In the genomic region with DNA sequence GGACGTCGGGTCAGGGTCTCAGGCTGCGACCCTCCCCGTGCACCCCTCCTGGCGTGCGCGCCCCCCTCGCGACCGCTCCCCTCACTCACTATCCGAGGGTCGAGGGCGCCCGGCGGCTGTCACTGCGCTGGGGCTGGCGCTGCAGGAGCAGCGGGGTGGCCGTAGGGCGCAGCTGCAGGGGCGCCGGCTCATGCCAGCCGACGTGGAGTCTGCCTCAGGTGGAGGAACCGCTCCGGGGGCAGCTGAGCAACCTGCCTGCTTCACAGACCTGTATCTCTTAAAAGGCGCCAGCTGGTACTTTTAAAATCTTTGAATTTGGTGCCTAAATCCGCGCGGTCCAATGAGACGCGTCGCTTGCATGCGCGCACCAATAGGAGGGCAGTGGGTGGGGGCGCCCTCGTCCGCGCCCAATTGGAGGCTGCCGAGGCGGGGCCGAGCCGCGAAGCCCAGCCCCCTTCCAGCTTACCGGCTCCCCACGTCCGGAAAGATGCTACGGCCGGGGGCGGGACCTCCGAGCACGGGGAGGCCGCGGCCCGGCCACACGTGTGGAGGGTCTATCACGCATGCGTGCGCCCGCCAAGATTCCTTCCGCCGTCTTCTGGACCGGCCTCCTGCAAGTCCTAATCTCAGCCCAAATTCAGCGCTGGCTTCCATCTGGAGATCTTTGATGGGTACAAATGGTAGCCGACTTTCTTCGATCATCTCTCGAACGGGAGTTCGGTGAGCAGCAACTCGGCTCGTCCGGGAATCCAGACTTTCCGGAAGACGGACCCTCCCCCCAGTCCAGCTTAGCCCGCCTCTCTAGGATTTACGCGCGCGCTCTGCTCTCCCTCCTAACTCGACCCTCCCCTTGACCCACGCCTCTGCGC, we compare ENCODE assay signal across 1 cellular context.
TF ChIP-seq lines count a peak whose summit lies in the region.

A gene with protein sequence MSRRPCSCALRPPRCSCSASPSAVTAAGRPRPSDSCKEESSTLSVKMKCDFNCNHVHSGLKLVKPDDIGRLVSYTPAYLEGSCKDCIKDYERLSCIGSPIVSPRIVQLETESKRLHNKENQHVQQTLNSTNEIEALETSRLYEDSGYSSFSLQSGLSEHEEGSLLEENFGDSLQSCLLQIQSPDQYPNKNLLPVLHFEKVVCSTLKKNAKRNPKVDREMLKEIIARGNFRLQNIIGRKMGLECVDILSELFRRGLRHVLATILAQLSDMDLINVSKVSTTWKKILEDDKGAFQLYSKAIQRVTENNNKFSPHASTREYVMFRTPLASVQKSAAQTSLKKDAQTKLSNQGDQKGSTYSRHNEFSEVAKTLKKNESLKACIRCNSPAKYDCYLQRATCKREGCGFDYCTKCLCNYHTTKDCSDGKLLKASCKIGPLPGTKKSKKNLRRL (minus strand): TSS at position 274 of the 869 bp plus-strand sequence. CDS start 82 bp downstream, at position 192.

TF ChIP-seq in K562, 482 proteins besides CTCF, POLR2A, EP300 and RAD21 (continued from another document and continues in another):
- TF ChIP-seq, protein P1, sequence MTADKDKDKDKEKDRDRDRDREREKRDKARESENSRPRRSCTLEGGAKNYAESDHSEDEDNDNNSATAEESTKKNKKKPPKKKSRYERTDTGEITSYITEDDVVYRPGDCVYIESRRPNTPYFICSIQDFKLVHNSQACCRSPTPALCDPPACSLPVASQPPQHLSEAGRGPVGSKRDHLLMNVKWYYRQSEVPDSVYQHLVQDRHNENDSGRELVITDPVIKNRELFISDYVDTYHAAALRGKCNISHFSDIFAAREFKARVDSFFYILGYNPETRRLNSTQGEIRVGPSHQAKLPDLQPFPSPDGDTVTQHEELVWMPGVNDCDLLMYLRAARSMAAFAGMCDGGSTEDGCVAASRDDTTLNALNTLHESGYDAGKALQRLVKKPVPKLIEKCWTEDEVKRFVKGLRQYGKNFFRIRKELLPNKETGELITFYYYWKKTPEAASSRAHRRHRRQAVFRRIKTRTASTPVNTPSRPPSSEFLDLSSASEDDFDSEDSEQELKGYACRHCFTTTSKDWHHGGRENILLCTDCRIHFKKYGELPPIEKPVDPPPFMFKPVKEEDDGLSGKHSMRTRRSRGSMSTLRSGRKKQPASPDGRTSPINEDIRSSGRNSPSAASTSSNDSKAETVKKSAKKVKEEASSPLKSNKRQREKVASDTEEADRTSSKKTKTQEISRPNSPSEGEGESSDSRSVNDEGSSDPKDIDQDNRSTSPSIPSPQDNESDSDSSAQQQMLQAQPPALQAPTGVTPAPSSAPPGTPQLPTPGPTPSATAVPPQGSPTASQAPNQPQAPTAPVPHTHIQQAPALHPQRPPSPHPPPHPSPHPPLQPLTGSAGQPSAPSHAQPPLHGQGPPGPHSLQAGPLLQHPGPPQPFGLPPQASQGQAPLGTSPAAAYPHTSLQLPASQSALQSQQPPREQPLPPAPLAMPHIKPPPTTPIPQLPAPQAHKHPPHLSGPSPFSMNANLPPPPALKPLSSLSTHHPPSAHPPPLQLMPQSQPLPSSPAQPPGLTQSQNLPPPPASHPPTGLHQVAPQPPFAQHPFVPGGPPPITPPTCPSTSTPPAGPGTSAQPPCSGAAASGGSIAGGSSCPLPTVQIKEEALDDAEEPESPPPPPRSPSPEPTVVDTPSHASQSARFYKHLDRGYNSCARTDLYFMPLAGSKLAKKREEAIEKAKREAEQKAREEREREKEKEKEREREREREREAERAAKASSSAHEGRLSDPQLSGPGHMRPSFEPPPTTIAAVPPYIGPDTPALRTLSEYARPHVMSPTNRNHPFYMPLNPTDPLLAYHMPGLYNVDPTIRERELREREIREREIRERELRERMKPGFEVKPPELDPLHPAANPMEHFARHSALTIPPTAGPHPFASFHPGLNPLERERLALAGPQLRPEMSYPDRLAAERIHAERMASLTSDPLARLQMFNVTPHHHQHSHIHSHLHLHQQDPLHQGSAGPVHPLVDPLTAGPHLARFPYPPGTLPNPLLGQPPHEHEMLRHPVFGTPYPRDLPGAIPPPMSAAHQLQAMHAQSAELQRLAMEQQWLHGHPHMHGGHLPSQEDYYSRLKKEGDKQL (CRISPR knock-in tag; IDR thresholded peaks at IDR 0.05; ENCODE audit: borderline replicate concordance): no peak
- TF ChIP-seq POLR2G (IDR thresholded peaks at IDR 0.05; ENCODE audit: low read depth, low read length) (peak; percentile 89), HOXB6 (CRISPR knock-in tag; IDR thresholded peaks at IDR 0.05; ENCODE audit: borderline replicate concordance) (no peak), CAMTA2 (CRISPR knock-in tag; conservative IDR thresholded peaks at IDR 0.05) (peak; percentile 82; the same call in 1 of the 2 replicates), RBBP5 (IDR thresholded peaks at IDR 0.05; ENCODE audit: borderline replicate concordance, insufficient read depth, low read length, poor library complexity, severe bottlenecking) (peak; percentile 12), NFYB (IDR thresholded peaks at IDR 0.05; ENCODE audit: extremely low read depth, insufficient read length) (peak; percentile 99), ZNF668 (CRISPR knock-in tag; IDR thresholded peaks at IDR 0.05) (no peak)
- TF ChIP-seq, protein P2, sequence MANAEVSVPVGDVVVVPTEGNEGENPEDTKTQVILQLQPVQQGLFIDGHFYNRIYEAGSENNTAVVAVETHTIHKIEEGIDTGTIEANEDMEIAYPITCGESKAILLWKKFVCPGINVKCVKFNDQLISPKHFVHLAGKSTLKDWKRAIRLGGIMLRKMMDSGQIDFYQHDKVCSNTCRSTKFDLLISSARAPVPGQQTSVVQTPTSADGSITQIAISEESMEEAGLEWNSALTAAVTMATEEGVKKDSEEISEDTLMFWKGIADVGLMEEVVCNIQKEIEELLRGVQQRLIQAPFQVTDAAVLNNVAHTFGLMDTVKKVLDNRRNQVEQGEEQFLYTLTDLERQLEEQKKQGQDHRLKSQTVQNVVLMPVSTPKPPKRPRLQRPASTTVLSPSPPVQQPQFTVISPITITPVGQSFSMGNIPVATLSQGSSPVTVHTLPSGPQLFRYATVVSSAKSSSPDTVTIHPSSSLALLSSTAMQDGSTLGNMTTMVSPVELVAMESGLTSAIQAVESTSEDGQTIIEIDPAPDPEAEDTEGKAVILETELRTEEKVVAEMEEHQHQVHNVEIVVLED (CRISPR knock-in tag; IDR thresholded peaks at IDR 0.05): no peak; the same call in 1 of the 2 replicates
- TF ChIP-seq, protein P3, sequence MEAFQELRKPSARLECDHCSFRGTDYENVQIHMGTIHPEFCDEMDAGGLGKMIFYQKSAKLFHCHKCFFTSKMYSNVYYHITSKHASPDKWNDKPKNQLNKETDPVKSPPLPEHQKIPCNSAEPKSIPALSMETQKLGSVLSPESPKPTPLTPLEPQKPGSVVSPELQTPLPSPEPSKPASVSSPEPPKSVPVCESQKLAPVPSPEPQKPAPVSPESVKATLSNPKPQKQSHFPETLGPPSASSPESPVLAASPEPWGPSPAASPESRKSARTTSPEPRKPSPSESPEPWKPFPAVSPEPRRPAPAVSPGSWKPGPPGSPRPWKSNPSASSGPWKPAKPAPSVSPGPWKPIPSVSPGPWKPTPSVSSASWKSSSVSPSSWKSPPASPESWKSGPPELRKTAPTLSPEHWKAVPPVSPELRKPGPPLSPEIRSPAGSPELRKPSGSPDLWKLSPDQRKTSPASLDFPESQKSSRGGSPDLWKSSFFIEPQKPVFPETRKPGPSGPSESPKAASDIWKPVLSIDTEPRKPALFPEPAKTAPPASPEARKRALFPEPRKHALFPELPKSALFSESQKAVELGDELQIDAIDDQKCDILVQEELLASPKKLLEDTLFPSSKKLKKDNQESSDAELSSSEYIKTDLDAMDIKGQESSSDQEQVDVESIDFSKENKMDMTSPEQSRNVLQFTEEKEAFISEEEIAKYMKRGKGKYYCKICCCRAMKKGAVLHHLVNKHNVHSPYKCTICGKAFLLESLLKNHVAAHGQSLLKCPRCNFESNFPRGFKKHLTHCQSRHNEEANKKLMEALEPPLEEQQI (IDR thresholded peaks at IDR 0.05): no peak
- TF ChIP-seq, protein P4, sequence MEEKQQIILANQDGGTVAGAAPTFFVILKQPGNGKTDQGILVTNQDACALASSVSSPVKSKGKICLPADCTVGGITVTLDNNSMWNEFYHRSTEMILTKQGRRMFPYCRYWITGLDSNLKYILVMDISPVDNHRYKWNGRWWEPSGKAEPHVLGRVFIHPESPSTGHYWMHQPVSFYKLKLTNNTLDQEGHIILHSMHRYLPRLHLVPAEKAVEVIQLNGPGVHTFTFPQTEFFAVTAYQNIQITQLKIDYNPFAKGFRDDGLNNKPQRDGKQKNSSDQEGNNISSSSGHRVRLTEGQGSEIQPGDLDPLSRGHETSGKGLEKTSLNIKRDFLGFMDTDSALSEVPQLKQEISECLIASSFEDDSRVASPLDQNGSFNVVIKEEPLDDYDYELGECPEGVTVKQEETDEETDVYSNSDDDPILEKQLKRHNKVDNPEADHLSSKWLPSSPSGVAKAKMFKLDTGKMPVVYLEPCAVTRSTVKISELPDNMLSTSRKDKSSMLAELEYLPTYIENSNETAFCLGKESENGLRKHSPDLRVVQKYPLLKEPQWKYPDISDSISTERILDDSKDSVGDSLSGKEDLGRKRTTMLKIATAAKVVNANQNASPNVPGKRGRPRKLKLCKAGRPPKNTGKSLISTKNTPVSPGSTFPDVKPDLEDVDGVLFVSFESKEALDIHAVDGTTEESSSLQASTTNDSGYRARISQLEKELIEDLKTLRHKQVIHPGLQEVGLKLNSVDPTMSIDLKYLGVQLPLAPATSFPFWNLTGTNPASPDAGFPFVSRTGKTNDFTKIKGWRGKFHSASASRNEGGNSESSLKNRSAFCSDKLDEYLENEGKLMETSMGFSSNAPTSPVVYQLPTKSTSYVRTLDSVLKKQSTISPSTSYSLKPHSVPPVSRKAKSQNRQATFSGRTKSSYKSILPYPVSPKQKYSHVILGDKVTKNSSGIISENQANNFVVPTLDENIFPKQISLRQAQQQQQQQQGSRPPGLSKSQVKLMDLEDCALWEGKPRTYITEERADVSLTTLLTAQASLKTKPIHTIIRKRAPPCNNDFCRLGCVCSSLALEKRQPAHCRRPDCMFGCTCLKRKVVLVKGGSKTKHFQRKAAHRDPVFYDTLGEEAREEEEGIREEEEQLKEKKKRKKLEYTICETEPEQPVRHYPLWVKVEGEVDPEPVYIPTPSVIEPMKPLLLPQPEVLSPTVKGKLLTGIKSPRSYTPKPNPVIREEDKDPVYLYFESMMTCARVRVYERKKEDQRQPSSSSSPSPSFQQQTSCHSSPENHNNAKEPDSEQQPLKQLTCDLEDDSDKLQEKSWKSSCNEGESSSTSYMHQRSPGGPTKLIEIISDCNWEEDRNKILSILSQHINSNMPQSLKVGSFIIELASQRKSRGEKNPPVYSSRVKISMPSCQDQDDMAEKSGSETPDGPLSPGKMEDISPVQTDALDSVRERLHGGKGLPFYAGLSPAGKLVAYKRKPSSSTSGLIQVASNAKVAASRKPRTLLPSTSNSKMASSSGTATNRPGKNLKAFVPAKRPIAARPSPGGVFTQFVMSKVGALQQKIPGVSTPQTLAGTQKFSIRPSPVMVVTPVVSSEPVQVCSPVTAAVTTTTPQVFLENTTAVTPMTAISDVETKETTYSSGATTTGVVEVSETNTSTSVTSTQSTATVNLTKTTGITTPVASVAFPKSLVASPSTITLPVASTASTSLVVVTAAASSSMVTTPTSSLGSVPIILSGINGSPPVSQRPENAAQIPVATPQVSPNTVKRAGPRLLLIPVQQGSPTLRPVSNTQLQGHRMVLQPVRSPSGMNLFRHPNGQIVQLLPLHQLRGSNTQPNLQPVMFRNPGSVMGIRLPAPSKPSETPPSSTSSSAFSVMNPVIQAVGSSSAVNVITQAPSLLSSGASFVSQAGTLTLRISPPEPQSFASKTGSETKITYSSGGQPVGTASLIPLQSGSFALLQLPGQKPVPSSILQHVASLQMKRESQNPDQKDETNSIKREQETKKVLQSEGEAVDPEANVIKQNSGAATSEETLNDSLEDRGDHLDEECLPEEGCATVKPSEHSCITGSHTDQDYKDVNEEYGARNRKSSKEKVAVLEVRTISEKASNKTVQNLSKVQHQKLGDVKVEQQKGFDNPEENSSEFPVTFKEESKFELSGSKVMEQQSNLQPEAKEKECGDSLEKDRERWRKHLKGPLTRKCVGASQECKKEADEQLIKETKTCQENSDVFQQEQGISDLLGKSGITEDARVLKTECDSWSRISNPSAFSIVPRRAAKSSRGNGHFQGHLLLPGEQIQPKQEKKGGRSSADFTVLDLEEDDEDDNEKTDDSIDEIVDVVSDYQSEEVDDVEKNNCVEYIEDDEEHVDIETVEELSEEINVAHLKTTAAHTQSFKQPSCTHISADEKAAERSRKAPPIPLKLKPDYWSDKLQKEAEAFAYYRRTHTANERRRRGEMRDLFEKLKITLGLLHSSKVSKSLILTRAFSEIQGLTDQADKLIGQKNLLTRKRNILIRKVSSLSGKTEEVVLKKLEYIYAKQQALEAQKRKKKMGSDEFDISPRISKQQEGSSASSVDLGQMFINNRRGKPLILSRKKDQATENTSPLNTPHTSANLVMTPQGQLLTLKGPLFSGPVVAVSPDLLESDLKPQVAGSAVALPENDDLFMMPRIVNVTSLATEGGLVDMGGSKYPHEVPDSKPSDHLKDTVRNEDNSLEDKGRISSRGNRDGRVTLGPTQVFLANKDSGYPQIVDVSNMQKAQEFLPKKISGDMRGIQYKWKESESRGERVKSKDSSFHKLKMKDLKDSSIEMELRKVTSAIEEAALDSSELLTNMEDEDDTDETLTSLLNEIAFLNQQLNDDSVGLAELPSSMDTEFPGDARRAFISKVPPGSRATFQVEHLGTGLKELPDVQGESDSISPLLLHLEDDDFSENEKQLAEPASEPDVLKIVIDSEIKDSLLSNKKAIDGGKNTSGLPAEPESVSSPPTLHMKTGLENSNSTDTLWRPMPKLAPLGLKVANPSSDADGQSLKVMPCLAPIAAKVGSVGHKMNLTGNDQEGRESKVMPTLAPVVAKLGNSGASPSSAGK (IDR thresholded peaks at IDR 0.05): peak; percentile 93
- TF ChIP-seq, protein P5, sequence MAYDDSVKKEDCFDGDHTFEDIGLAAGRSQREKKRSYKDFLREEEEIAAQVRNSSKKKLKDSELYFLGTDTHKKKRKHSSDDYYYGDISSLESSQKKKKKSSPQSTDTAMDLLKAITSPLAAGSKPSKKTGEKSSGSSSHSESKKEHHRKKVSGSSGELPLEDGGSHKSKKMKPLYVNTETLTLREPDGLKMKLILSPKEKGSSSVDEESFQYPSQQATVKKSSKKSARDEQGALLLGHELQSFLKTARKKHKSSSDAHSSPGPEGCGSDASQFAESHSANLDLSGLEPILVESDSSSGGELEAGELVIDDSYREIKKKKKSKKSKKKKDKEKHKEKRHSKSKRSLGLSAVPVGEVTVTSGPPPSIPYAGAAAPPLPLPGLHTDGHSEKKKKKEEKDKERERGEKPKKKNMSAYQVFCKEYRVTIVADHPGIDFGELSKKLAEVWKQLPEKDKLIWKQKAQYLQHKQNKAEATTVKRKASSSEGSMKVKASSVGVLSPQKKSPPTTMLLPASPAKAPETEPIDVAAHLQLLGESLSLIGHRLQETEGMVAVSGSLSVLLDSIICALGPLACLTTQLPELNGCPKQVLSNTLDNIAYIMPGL (CRISPR knock-in tag; IDR thresholded peaks at IDR 0.05): peak; percentile 41
- TF ChIP-seq, protein P6, sequence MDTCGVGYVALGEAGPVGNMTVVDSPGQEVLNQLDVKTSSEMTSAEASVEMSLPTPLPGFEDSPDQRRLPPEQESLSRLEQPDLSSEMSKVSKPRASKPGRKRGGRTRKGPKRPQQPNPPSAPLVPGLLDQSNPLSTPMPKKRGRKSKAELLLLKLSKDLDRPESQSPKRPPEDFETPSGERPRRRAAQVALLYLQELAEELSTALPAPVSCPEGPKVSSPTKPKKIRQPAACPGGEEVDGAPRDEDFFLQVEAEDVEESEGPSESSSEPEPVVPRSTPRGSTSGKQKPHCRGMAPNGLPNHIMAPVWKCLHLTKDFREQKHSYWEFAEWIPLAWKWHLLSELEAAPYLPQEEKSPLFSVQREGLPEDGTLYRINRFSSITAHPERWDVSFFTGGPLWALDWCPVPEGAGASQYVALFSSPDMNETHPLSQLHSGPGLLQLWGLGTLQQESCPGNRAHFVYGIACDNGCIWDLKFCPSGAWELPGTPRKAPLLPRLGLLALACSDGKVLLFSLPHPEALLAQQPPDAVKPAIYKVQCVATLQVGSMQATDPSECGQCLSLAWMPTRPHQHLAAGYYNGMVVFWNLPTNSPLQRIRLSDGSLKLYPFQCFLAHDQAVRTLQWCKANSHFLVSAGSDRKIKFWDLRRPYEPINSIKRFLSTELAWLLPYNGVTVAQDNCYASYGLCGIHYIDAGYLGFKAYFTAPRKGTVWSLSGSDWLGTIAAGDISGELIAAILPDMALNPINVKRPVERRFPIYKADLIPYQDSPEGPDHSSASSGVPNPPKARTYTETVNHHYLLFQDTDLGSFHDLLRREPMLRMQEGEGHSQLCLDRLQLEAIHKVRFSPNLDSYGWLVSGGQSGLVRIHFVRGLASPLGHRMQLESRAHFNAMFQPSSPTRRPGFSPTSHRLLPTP (IDR thresholded peaks at IDR 0.05; ENCODE audit: borderline replicate concordance, extremely low read depth, insufficient read length): no peak
